ENCODE assay signal across 16 cellular contexts in genomic region chr5:60516688-60517087, GRCh38.
"Had no signal": no experiment of that assay in that cellular context is flagged by ENCODE, and none has a peak within 500 bp of the region (broad histone marks: within the 10 kb centered on the region; RNA-seq: fewer than 3 reads in every experiment).

No MANE protein-coding gene starts in this region.

- ATAC-seq: naive thymus-derived CD4-positive, alpha-beta T cell had no signal

- DNase-seq: effector CD4-positive, alpha-beta T cell; endodermal cell; erythroblast; foreskin melanocyte; hippocampal formation; kidney glomerular epithelial cell; mammary epithelial cell; naive thymus-derived CD4-positive, alpha-beta T cell; nephron progenitor cell; small intestine; stimulated activated CD4-positive, alpha-beta T cell treated with anti-CD3 and anti-CD28 coated beads, Interleukin-12 subunit alpha, Interleukin-12 subunit beta, amount 100 ng/mL, for 4 hours had no signal

- H3K27me3 ChIP-seq: heart left ventricle, right atrium auricular region had no signal

- H3K4me3 ChIP-seq: coronary artery, heart left ventricle, right atrium auricular region had no signal

- H3K27me3 Mint-ChIP-seq: stimulated activated naive CD8-positive, alpha-beta T cell treated with anti-CD3 and anti-CD28 coated beads, Interleukin-15, Interleukin-2, amounts not matched to agents 100 ng/mL and 50 ng/mL, for 24 hours had no signal

- H3K4me1 Mint-ChIP-seq: nephron progenitor cell had no signal

- H3K9me3 ChIP-seq: right atrium auricular region had no signal

- H3K27ac ChIP-seq: coronary artery, right atrium auricular region had no signal

- H3K9me3 Mint-ChIP-seq: endodermal cell; nephron progenitor cell; stimulated activated naive CD8-positive, alpha-beta T cell treated with anti-CD3 and anti-CD28 coated beads, Interleukin-15, Interleukin-2, amounts not matched to agents 100 ng/mL and 50 ng/mL, for 24 hours; type B pancreatic cell had no signal

- H3K27ac Mint-ChIP-seq: endodermal cell; naive thymus-derived CD4-positive, alpha-beta T cell; nephron progenitor cell; stimulated activated naive CD8-positive, alpha-beta T cell treated with anti-CD3 and anti-CD28 coated beads, Interleukin-15, Interleukin-2, amounts not matched to agents 100 ng/mL and 50 ng/mL, for 24 hours; type B pancreatic cell had no signal

- H3K36me3 Mint-ChIP-seq: naive thymus-derived CD4-positive, alpha-beta T cell; type B pancreatic cell had no signal

- H3K36me3 ChIP-seq: heart left ventricle, right atrium auricular region had no signal

- H3K4me3 Mint-ChIP-seq: endodermal cell; naive thymus-derived CD4-positive, alpha-beta T cell; nephron progenitor cell; stimulated activated naive CD8-positive, alpha-beta T cell treated with anti-CD3 and anti-CD28 coated beads, Interleukin-15, Interleukin-2, amounts not matched to agents 100 ng/mL and 50 ng/mL, for 24 hours; type B pancreatic cell had no signal
